5 cellular contexts compared by ENCODE assay signal in genomic region chr1:179933219-179933618, GRCh38.
"Had no signal": no experiment of that assay in that cellular context is flagged by ENCODE, and none has a peak within 500 bp of the region (broad histone marks: within the 10 kb centered on the region; RNA-seq: fewer than 3 reads in every experiment).

No MANE protein-coding gene starts in this region.

- H3K4me1 Mint-ChIP-seq: H9, IgD-negative memory B cell had no signal

- H3K27ac ChIP-seq: GM23248 had no signal

- H3K27me3 Mint-ChIP-seq: IgD-negative memory B cell had no signal

- DNase-seq: GM23248, H9, HCEC 1CT, KBM-7 had no signal

- H3K36me3 Mint-ChIP-seq: IgD-negative memory B cell had no signal

- H2AFZ ChIP-seq: GM23248 had no signal

- H3K27ac Mint-ChIP-seq: H9, IgD-negative memory B cell had no signal

- H3K9ac ChIP-seq: GM23248 had no signal

- H3K4me3 Mint-ChIP-seq: H9, IgD-negative memory B cell had no signal

- H3K9me3 Mint-ChIP-seq: H9 had no signal

- H3K4me3 ChIP-seq: GM23248 had no signal
